In the genomic region with DNA sequence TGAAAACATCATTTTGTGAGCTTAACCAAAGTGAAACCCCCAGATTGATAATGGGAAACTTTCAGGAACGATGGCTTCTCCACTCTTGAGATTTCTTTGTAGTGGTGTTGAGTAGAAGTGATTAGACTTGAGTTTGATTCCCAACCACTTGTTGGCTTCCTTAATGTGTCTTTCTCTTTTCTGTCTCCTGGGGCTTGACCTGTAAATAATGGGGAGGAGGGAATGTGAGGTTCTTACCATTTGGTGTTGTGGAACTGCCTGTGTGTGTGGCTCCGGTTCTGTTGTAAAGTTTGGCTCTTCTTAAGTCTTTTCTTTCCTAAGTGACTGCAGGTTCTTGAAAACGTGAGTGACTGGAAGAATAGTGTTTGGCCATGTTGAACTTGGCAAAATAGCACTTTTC, we compare ENCODE assay signal across 8 cellular contexts. TPM values are rescaled to one million over a fixed set of nuclear protein-coding genes. Genes with fewer than 3 reads are reported as not detected.
DNase-seq lines count a peak whose midpoint lies in the region; ATAC-seq, FAIRE-seq and TF ChIP-seq lines count a peak whose summit lies in the region.

No MANE protein-coding gene starts in this region.

- no TSS peak for BruUV-seq in K562 (replicated peaks; lab: Mats Ljungman, UMichigan)

- H3K4me1 ChIP-seq in left ventricle myocardium inferior (peaks cover 79% of the 10 kb centered on the region), K562 (replicated peaks in 1 of 2; ENCODE audit: control insufficient read depth in 2 of 2, insufficient read depth in 2 of 2, low read length in 2 of 2) (peaks cover 7 to 22% of the 10 kb centered on the region in 2 experiments; a peak in 4 of 5 replicates), mesodermal cell (ENCODE audit: control insufficient read depth, insufficient read depth, low read length, poor library complexity, severe bottlenecking) (peaks cover 18% of the 10 kb centered on the region)

- intact Hi-C loops in left ventricle myocardium inferior (cut with micrococcal nuclease) (loop anchor here (10.0 kb wide), 1 partner anchor 851 kb away; the partner anchor contains the start of gene NPHP3), cardiac septum (cut with DNase I) (loop anchor here (5.0 kb wide), 1 partner anchor 89 kb away; no protein-coding TSS in a partner anchor), K562 (cut with micrococcal nuclease) (loop anchor here (10.0 kb wide), 1 partner anchor 851 kb away; the partner anchor contains the start of gene NPHP3)

- H2AFZ ChIP-seq in K562 (ENCODE audit: low read depth, low read length): no peak overlapping the region

- TF ChIP-seq RAD21 in K562 (CRISPR knock-in tag; conservative IDR thresholded peaks at IDR 0.05 in 1 of 2, IDR thresholded peaks at IDR 0.05 in 1 of 2): no peak

- DNase-seq in left ventricle myocardium inferior: no peak
- no peak for DNase-seq in cardiac septum (ENCODE audit: low spot score)
- DNase-seq in K562 (ENCODE audit: extremely low read depth in 1 of 4, low spot score in 3 of 4): no peak
- DNase-seq in NCI-H2107 treated with DMSO at 0.1 percent for 48 hours (lab: John Stamatoyannopoulos, UW; ENCODE audit: unreplicated experiment): no peak
- DNase-seq in effector CD4-positive, alpha-beta T cell: no peak

- H3K9me3 ChIP-seq in left ventricle myocardium inferior (replicated peaks) (no peaks in the 10 kb centered on the region), K562 (replicated peaks; ENCODE audit: control insufficient read depth, insufficient read depth, low read depth, low read length) (no peaks in the 10 kb centered on the region), mesodermal cell (ENCODE audit: control insufficient read depth, low read length) (no peaks in the 10 kb centered on the region)

- peak overlapping the region; percentile 46 for H3K4me2 ChIP-seq in K562 (ENCODE audit: insufficient read depth, low read length)

- H3K79me2 ChIP-seq in K562 (ENCODE audit: control insufficient read depth, insufficient read depth, low read length): peaks cover 71% of the 10 kb centered on the region

- TF ChIP-seq CTCF in left ventricle myocardium inferior (IDR thresholded peaks at IDR 0.05; ENCODE audit: borderline replicate concordance) (no peak), K562 (IDR thresholded peaks at IDR 0.05 in 2 of 3, conservative IDR thresholded peaks at IDR 0.05 in 1 of 3; ENCODE audit: insufficient read depth in 2 of 3, low read depth in 1 of 3, low read length in 3 of 3) (no peak)

- TF ChIP-seq EP300 in K562 (IDR thresholded peaks at IDR 0.05; ENCODE audit: low read length): no peak

- in situ Hi-C loops in K562 (cut with MboI): no loop called here

- H3K27me3 ChIP-seq in left ventricle myocardium inferior (ENCODE audit: low read depth) (no peaks in the 10 kb centered on the region), K562 (ENCODE audit: control insufficient read depth in 2 of 2, insufficient read depth in 2 of 2, low read length in 2 of 2) (no peaks in the 10 kb centered on the region)

- WGBS in K562 (ENCODE audit: insufficient coverage, low coverage, missing lambda C conversion rate): 3% methylated on average over 3 of the region's 3 CpGs
- 81 to 84% methylated on average over 2 to 3 of the region's 3 CpGs for whole genome bisulfite sequencing in mesodermal cell (ENCODE audit: insufficient coverage in 2 of 2), 2 experiments

- no peaks in the 10 kb centered on the region for H3K9me1 ChIP-seq in K562 (ENCODE audit: control insufficient read depth, insufficient read depth, low read length)

- CTCF ChIA-PET in K562 (lab: Yijun Ruan, JAX; ENCODE audit: low intra/inter-chr PET ratio): no interaction called here

- H3K27ac ChIP-seq in left ventricle myocardium inferior (replicated peaks) (no peak overlapping the region), K562 (ENCODE audit: extremely low read depth, low read depth, low read length) (no peak overlapping the region), mesodermal cell (ENCODE audit: low read depth, low read length, severe bottlenecking) (no peak overlapping the region)

- POLR2A ChIA-PET in K562 (lab: Yijun Ruan, JAX): interaction anchor here (2.1 kb wide), 1 partner anchor 12 kb away, joined by 6 read pairs; no protein-coding TSS in a partner anchor

- H3K36me3 ChIP-seq in left ventricle myocardium inferior (peaks cover 56% of the 10 kb centered on the region), K562 (ENCODE audit: control insufficient read depth, insufficient read depth, low read length) (peaks cover 58% of the 10 kb centered on the region), mesodermal cell (ENCODE audit: control insufficient read depth, insufficient read depth, low read length) (peaks cover 60% of the 10 kb centered on the region)

- peak overlapping the region in 1 of 2 experiments; percentile 81; a peak in 1 of 4 replicates for H3K9ac ChIP-seq in K562 (ENCODE audit: insufficient read depth in 1 of 2, low read depth in 2 of 2, low read length in 2 of 2)

- H3K4me3 ChIP-seq in left ventricle myocardium inferior (peak overlapping the region; percentile 89), K562 (peak overlapping the region; percentile 80; the same call in 1 of the 2 replicates), mesodermal cell (ENCODE audit: extremely low read depth, insufficient read depth, low read length, poor library complexity, severe bottlenecking) (peak overlapping the region; percentile 82)

- FAIRE-seq in K562 (lab: Jason Lieb, UNC): no peak

- peaks cover 29% of the 10 kb centered on the region for H4K20me1 ChIP-seq in K562 (replicated peaks; ENCODE audit: control insufficient read depth, insufficient read depth, low read length)

- ATAC-seq in K562: no peak
- ATAC-seq in GM21528 (IDR thresholded peaks at IDR 0.05; ENCODE audit: low FRiP score, unreplicated experiment): no peak
- no peak for ATAC-seq in HG02798 (IDR thresholded peaks at IDR 0.05; ENCODE audit: poor library complexity, unreplicated experiment)

- TF ChIP-seq POLR2A in K562 (conservative IDR thresholded peaks at IDR 0.05): no peak

TF ChIP-seq in K562, 482 proteins besides CTCF, POLR2A, EP300 and RAD21 (continues in another document):
- TF ChIP-seq, protein P1, sequence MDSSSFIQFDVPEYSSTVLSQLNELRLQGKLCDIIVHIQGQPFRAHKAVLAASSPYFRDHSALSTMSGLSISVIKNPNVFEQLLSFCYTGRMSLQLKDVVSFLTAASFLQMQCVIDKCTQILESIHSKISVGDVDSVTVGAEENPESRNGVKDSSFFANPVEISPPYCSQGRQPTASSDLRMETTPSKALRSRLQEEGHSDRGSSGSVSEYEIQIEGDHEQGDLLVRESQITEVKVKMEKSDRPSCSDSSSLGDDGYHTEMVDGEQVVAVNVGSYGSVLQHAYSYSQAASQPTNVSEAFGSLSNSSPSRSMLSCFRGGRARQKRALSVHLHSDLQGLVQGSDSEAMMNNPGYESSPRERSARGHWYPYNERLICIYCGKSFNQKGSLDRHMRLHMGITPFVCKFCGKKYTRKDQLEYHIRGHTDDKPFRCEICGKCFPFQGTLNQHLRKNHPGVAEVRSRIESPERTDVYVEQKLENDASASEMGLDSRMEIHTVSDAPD (CRISPR knock-in tag; IDR thresholded peaks at IDR 0.05): no peak
- no peak for TF ChIP-seq HNRNPUL1 (IDR thresholded peaks at IDR 0.05; ENCODE audit: low read length)
- TF ChIP-seq GTF2A2 (tag; IDR thresholded peaks at IDR 0.05): no peak
- TF ChIP-seq E2F8 (IDR thresholded peaks at IDR 0.05; ENCODE audit: low read depth, partially characterized antibody): no peak
- no peak for TF ChIP-seq SIN3B (IDR thresholded peaks at IDR 0.05; ENCODE audit: low read depth)
- TF ChIP-seq ZNF431 (CRISPR knock-in tag; IDR thresholded peaks at IDR 0.05): no peak
- no peak for TF ChIP-seq FUS (optimal IDR thresholded peaks at IDR 0.05; ENCODE audit: low read depth, low read length)
- TF ChIP-seq RFX5 (IDR thresholded peaks at IDR 0.05; ENCODE audit: low read depth, low read length): no peak

RNA-seq across cellular contexts. Expression of gene CDV3, which starts 2.7 kb away (rescaled TPM):
- total RNA-seq in left ventricle myocardium inferior (134 TPM), cardiac septum (151 TPM), K562 (2014; rRNA removed) (78.4 and 82.3 TPM in 2 replicates), K562 (2014; rRNA removed; fragmentation: Illumina TruSeq; extraction: Trizol) (116 and 133 TPM in 2 replicates), K562 (2015; rRNA removed; fragmentation: Illumina TruSeq; extraction: Trizol) (120 and 128 TPM in 2 replicates), K562 (2021) (121 and 123 TPM in 2 replicates)
- total RNA-seq in K562 (2011; cell fraction: chromatin; rRNA removed; ENCODE audit: low replicate concordance): 12.9 and 28.4 TPM in 2 replicates
- total RNA-seq in K562 (2011; cell fraction: nucleolus; rRNA removed): 13.3 and 15.1 TPM in 2 replicates
- 20.2 and 35.3 TPM in 2 replicates for total RNA-seq in K562 (2011; cell fraction: nucleoplasm; rRNA removed)
- polyA plus RNA-seq in K562 (2011; rRNA removed) (68.6 and 75.1 TPM in 2 replicates), K562 (2014; fragmentation: Illumina TruSeq; extraction: Trizol) (112 and 120 TPM in 2 replicates), K562 (2014; fragmentation: Nextera tagmentation; extraction: Ambion mirVana) (100 to 1,000 TPM in 1 of 2 experiments, 10 to 100 TPM in 1; 72.3 to 273 TPM), K562 (2014; rRNA removed) (83.4 and 86.2 TPM in 2 replicates)
- 14.2 and 29.1 TPM in 2 replicates for polyA plus RNA-seq in K562 (2011; cell fraction: cytosol; rRNA removed)
- polyA plus RNA-seq in K562 (2011; cell fraction: nucleus; rRNA removed): 17.4 and 20.8 TPM in 2 replicates
- polyA plus RNA-seq in K562 (2012): 65.8 and 87.6 TPM in 2 replicates
- 83.2 and 102 TPM in 2 replicates for polyA minus RNA-seq in K562 (2011; rRNA and poly(A)+ RNA removed)
- polyA minus RNA-seq in K562 (2011; cell fraction: cytosol; rRNA and poly(A)+ RNA removed): 39.9 and 52.1 TPM in 2 replicates
- 10.5 and 20.2 TPM in 2 replicates for polyA minus RNA-seq in K562 (2011; cell fraction: nucleus; rRNA and poly(A)+ RNA removed)
- polyA plus RNA-seq in mesodermal cell (2013, experiment 1 of 2): 109 TPM
- polyA plus RNA-seq in mesodermal cell (2013, experiment 2 of 2): 117 TPM
